8 cellular contexts compared by ENCODE assay signal in the genomic region with DNA sequence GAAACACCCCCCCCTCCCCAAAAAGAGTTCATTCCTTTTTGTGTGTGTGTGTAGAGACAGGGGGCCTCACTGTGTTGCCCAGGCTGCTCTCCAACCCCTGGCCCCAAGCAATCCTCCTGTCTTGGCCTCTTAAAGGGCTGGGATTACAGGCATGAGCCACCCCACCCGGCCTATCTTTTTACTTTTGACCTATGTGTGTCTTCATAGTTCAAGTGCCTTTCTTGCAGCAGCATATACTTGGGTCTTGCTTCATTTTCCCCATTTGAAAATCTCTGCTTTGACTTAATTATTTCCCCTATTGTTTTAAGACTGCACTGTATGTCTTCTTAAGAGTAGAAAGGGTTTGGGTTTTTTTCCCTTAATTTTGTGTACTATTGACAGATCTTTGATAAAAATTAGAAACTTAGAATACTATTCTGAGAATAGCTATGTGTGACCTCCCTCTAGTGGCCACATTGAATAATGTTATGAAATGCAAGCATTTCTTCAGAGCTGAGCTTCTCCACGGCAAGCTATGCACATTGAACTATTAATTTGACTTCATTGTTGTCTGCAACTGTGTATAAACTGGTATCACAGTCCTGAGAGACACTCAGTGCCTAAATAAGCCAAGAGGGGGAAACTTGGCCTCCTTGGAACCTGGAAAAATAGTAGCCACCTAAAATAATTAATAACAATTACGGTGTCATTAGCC. TPM values are rescaled to one million over a fixed set of nuclear protein-coding genes. Genes with fewer than 3 reads are reported as not detected.
DNase-seq lines count a peak whose midpoint lies in the region; ATAC-seq and TF ChIP-seq lines count a peak whose summit lies in the region.

No MANE protein-coding gene starts in this region.

- H3K4me1 Mint-ChIP-seq in activated B cell treated with CpG ODN at 0.5 μM for 24 hours: no peaks in the 10 kb centered on the region

- ATAC-seq in GM21723 (IDR thresholded peaks at IDR 0.05; ENCODE audit: unreplicated experiment) (peak; percentile 75), activated B cell treated with CpG ODN at 0.5 μM for 24 hours (ENCODE audit: low read depth) (peak; percentile 56)

- POLR2A ChIA-PET in activated B cell treated with CpG ODN at 0.5 μM for 24 hours (lab: Charles Lee): interaction anchor here (1.6 kb wide), 1 partner anchor 9 kb away, joined by 13 read pairs; a partner anchor contains a TSS

- no peak for TF ChIP-seq CTCF in activated B cell treated with CpG ODN at 0.5 μM for 24 hours (IDR thresholded peaks at IDR 0.05)
- peak; percentile 62 for TF ChIP-seq CTCF in cardiac muscle cell (IDR thresholded peaks at IDR 0.05; ENCODE audit: low read depth, low read length)
- TF ChIP-seq CTCF in sigmoid colon (IDR thresholded peaks at IDR 0.05): peak; percentile 53 to 71 (median 70)

- no peaks in the 10 kb centered on the region for H3K9me3 Mint-ChIP-seq in activated B cell treated with CpG ODN at 0.5 μM for 24 hours

- peaks cover 8% of the 10 kb centered on the region for H3K4me1 ChIP-seq in cardiac muscle cell (ENCODE audit: low read depth)
- H3K4me1 ChIP-seq in sigmoid colon: no peaks in the 10 kb centered on the region

- no peak overlapping the region for H3K4me3 Mint-ChIP-seq in activated B cell treated with CpG ODN at 0.5 μM for 24 hours

- no peak for TF ChIP-seq EP300 in sigmoid colon (IDR thresholded peaks at IDR 0.05)

- WGBS in sigmoid colon, 2 donors: 34 to 38% methylated on average over 3 of the region's 3 CpGs

- no peak overlapping the region for H3K4me3 ChIP-seq in cardiac muscle cell
- H3K4me3 ChIP-seq in sigmoid colon: no peak overlapping the region

- H3K36me3 ChIP-seq in cardiac muscle cell (no peaks in the 10 kb centered on the region), sigmoid colon (no peaks in the 10 kb centered on the region)

- CTCF ChIA-PET in activated B cell treated with CpG ODN at 0.5 μM for 24 hours (lab: Charles Lee): interaction anchor here (0.6 to 2.2 kb wide), 24 partner anchors 9 to 1293 kb away, joined by 3 to 24 read pairs (median 4); a partner anchor contains a TSS

- H3K27ac ChIP-seq in cardiac muscle cell: no peak overlapping the region
- no peak overlapping the region for H3K27ac ChIP-seq in sigmoid colon

- peaks cover 9% of the 10 kb centered on the region for H3K27me3 Mint-ChIP-seq in activated B cell treated with CpG ODN at 0.5 μM for 24 hours

- no peaks in the 10 kb centered on the region for H3K27me3 ChIP-seq in cardiac muscle cell
- H3K27me3 ChIP-seq in sigmoid colon: no peaks in the 10 kb centered on the region

- intact Hi-C loops in activated B cell treated with CpG ODN at 0.5 μM for 24 hours (cut with micrococcal nuclease) (loop anchor here (1.0 to 10.0 kb wide), 7 partner anchors 95 to 1294 kb away; a partner anchor contains a TSS), sigmoid colon (cut with DNase I) (loop anchor here (1.0 to 10.0 kb wide), 2 partner anchors 95 to 390 kb away; no protein-coding TSS in a partner anchor)

- no peaks in the 10 kb centered on the region for H3K36me3 Mint-ChIP-seq in activated B cell treated with CpG ODN at 0.5 μM for 24 hours (ENCODE audit: low read depth)

- H3K9me3 ChIP-seq in cardiac muscle cell (ENCODE audit: low read depth): no peaks in the 10 kb centered on the region
- no peaks in the 10 kb centered on the region for H3K9me3 ChIP-seq in sigmoid colon

- no peak for TF ChIP-seq POLR2A in sigmoid colon (IDR thresholded peaks at IDR 0.05)

- DNase-seq in NCI-H1105 treated with DMSO at 0.1 percent for 48 hours (lab: John Stamatoyannopoulos, UW): peak; percentile 30
- DNase-seq in NCI-H1105 (lab: John Stamatoyannopoulos, UW): no peak
- peak; percentile 23 for DNase-seq in NCI-H1092 (lab: John Stamatoyannopoulos, UW)
- DNase-seq in activated B cell treated with CpG ODN at 0.5 μM for 24 hours: no peak
- peak; percentile 71 to 72 for DNase-seq in cardiac muscle cell (ENCODE audit: low read depth in 1 of 2, low spot score in 1 of 2)
- DNase-seq in sigmoid colon: no peak
- no peak for DNase-seq in activated naive CD4-positive, alpha-beta T cell treated with anti-CD3 and anti-CD28 coated beads, Interleukin-2, amount 50 U/mL, for 16 hours

- H3K27ac Mint-ChIP-seq in activated B cell treated with CpG ODN at 0.5 μM for 24 hours: no peak overlapping the region

RNA-seq across cellular contexts. Expression of a gene that starts 8.7 kb away (rescaled TPM):
- 8.9 and 9.4 TPM in 2 replicates for total RNA-seq in activated B cell treated with CpG ODN at 0.5 μM for 24 hours
- 162 and 273 TPM in 2 replicates for total RNA-seq in cardiac muscle cell
- polyA plus RNA-seq in cardiac muscle cell: 456 and 790 TPM in 2 replicates
- total RNA-seq in sigmoid colon: 100 to 1,000 TPM in 3 of 4 donors, 10 to 100 TPM in 1; 89.1 to 127 (median 112) TPM
- polyA plus RNA-seq in sigmoid colon: 10 to 100 TPM; 22.9 to 36.0 (median 25.4) TPM

Comparison
In these comparisons a context has a peak if more than half of its experiments do, and no peak if none do; other contexts are left out.
1. DNase-seq: peak in NCI-H1105 treated with DMSO at 0.1 percent for 48 hours (single experiment), NCI-H1092 (single experiment) and cardiac muscle cell (2 of 2); none in NCI-H1105 (single experiment), activated B cell treated with CpG ODN at 0.5 μM for 24 hours (single experiment), sigmoid colon (single experiment) and activated naive CD4-positive, alpha-beta T cell treated with anti-CD3 and anti-CD28 coated beads, Interleukin-2, amount 50 U/mL, for 16 hours (single experiment).